ENCODE assay signal across 1 cellular context in the genomic region with DNA sequence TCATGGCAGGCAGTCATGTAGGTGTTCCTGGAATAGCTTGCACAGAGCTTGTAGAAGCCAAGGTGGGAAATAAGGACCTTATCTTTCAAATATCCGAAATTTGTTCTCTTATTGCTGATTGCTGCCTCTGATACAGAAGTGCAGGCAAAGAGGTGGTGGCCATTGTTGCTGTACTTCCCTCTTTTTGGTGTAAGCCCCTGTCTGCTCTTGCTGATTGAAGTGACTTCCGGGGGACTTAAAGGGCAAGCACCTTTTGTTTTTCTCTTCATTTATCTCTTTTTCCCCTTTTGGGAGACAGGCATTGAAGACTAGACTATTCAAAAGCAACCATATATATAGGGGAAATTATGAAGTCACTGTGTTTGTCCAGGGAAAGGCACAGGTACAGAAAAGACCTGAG.
TF ChIP-seq lines count a peak whose summit lies in the region.

No MANE protein-coding gene starts in this region.

TF ChIP-seq in HepG2, 621 proteins besides CTCF, POLR2A, EP300 and RAD21 (continued from another document):
- TF ChIP-seq, protein P1, sequence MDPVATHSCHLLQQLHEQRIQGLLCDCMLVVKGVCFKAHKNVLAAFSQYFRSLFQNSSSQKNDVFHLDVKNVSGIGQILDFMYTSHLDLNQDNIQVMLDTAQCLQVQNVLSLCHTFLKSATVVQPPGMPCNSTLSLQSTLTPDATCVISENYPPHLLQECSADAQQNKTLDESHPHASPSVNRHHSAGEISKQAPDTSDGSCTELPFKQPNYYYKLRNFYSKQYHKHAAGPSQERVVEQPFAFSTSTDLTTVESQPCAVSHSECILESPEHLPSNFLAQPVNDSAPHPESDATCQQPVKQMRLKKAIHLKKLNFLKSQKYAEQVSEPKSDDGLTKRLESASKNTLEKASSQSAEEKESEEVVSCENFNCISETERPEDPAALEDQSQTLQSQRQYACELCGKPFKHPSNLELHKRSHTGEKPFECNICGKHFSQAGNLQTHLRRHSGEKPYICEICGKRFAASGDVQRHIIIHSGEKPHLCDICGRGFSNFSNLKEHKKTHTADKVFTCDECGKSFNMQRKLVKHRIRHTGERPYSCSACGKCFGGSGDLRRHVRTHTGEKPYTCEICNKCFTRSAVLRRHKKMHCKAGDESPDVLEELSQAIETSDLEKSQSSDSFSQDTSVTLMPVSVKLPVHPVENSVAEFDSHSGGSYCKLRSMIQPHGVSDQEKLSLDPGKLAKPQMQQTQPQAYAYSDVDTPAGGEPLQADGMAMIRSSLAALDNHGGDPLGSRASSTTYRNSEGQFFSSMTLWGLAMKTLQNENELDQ (CRISPR knock-in tag; IDR thresholded peaks at IDR 0.05; ENCODE audit: borderline replicate concordance) = no peak
TF ChIP-seq in HepG2: peak in this region for 1.
